12 cellular contexts compared by ENCODE assay signal in the genomic region with DNA sequence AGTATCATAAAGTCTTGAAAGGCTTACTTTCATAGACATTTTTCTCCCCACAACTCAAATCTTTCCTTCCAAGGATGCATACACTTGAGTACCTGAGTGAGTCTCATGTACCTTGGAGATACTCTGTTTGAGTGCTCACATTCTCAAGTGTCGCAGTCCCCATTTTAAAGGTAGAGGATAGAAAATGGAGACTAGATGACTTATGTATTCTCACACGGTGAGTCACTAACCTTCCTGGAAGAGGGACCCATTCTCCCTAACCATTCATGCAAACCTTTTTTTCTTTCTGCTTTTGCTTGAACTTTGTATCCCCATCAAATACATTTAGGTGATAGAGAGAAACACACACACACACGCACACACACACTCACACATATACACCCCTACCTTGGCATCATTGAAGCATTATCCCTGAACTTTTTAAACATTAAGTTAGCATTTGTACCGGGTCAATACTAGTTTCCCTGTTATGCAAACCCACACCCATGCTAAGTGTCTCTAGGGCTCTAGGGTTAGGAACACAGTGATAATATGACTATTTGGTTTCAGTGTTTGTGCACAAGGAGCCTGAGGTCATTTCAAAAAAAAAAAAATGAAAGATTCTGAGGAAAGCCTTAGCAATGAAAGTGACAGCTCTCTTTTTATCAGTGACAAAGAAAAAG.
DNase-seq lines count a peak whose midpoint lies in the region; ATAC-seq, FAIRE-seq and TF ChIP-seq lines count a peak whose summit lies in the region.
"Had no signal": no experiment of that assay in that cellular context is flagged by ENCODE, and none has a peak within 500 bp of the region (broad histone marks: within the 10 kb centered on the region; RNA-seq: fewer than 3 reads in every experiment).

No MANE protein-coding gene starts in this region.

- intact Hi-C loops in vagina (cut with DNase I): no loop called here

- no peak for TF ChIP-seq CTCF in vagina (IDR thresholded peaks at IDR 0.05)

- peak overlapping the region; percentile 27 for H3K27ac Mint-ChIP-seq in activated naive CD8-positive, alpha-beta T cell treated with anti-CD3 and anti-CD28 coated beads, Interleukin-2, amount 50 U/mL, for 24 hours

- H3K27me3 Mint-ChIP-seq in activated naive CD8-positive, alpha-beta T cell treated with anti-CD3 and anti-CD28 coated beads, Interleukin-2, amount 50 U/mL, for 24 hours: peaks cover 2% of the 10 kb centered on the region

- H3K4me3 ChIP-seq in vagina: no peak overlapping the region
- H3K4me3 ChIP-seq: BLaER1 treated with 17β-estradiol and CSF1 and Interleukin-3, amounts not matched to agents 10 nM and 100 nM had no signal

- H3K27ac ChIP-seq in vagina: no peak overlapping the region
- H3K27ac ChIP-seq: BLaER1 treated with 17β-estradiol and CSF1 and Interleukin-3, amounts not matched to agents 10 nM and 100 nM; KMS-11 had no signal

- no peak for FAIRE-seq in urothelium cell line (lab: Jason Lieb, UNC)

- H3K36me3 Mint-ChIP-seq in activated naive CD8-positive, alpha-beta T cell treated with anti-CD3 and anti-CD28 coated beads, Interleukin-2, amount 50 U/mL, for 24 hours (ENCODE audit: low read depth): no peaks in the 10 kb centered on the region

- peak; percentile 19 for DNase-seq in EL
- no peak for DNase-seq in activated naive CD8-positive, alpha-beta T cell treated with anti-CD3 and anti-CD28 coated beads, Interleukin-2, amount 50 U/mL, for 24 hours
- no peak for DNase-seq in NCI-H2196 (lab: John Stamatoyannopoulos, UW; ENCODE audit: unreplicated experiment)
- DNase-seq in urothelium cell line (ENCODE audit: low spot score): no peak
- DNase-seq in vagina (ENCODE audit: extremely low spot score in 2 of 2): no peak
- no peak for DNase-seq in NCI-H748 (lab: John Stamatoyannopoulos, UW; ENCODE audit: unreplicated experiment)
- DNase-seq: activated CD4-positive, alpha-beta T cell treated with anti-CD3 and anti-CD28 coated beads, Interleukin-2, amount 50 U/mL, for 1 hour; occipital lobe had no signal

- no peaks in the 10 kb centered on the region for H3K9me3 ChIP-seq in vagina
- H3K9me3 ChIP-seq: BLaER1 treated with 17β-estradiol and CSF1 and Interleukin-3, amounts not matched to agents 10 nM and 100 nM had no signal

- no peaks in the 10 kb centered on the region for H3K9me3 Mint-ChIP-seq in activated naive CD8-positive, alpha-beta T cell treated with anti-CD3 and anti-CD28 coated beads, Interleukin-2, amount 50 U/mL, for 24 hours

- H3K4me3 Mint-ChIP-seq in activated naive CD8-positive, alpha-beta T cell treated with anti-CD3 and anti-CD28 coated beads, Interleukin-2, amount 50 U/mL, for 24 hours: no peak overlapping the region

- no peak for TF ChIP-seq POLR2A in vagina (IDR thresholded peaks at IDR 0.05)

- ATAC-seq in GM19438 (IDR thresholded peaks at IDR 0.05; ENCODE audit: low read depth, unreplicated experiment): peak; percentile 52
- ATAC-seq in HG03064 (IDR thresholded peaks at IDR 0.05; ENCODE audit: low read depth, unreplicated experiment): peak; percentile 61
- ATAC-seq in activated naive CD8-positive, alpha-beta T cell treated with anti-CD3 and anti-CD28 coated beads, Interleukin-2, amount 50 U/mL, for 24 hours: peak; percentile 76

- no peaks in the 10 kb centered on the region for H3K36me3 ChIP-seq in vagina
- H3K36me3 ChIP-seq: BLaER1 treated with 17β-estradiol and CSF1 and Interleukin-3, amounts not matched to agents 10 nM and 100 nM had no signal

- no peaks in the 10 kb centered on the region for H3K27me3 ChIP-seq in vagina
- H3K27me3 ChIP-seq: BLaER1 treated with 17β-estradiol and CSF1 and Interleukin-3, amounts not matched to agents 10 nM and 100 nM had no signal

- H3K4me1 Mint-ChIP-seq in activated naive CD8-positive, alpha-beta T cell treated with anti-CD3 and anti-CD28 coated beads, Interleukin-2, amount 50 U/mL, for 24 hours: peaks cover 30% of the 10 kb centered on the region

- peaks cover 29% of the 10 kb centered on the region for H3K4me1 ChIP-seq in vagina
